25 cellular contexts compared by ENCODE assay signal in genomic region chr1:204841798-204842197, GRCh38. TPM values are rescaled to one million over a fixed set of nuclear protein-coding genes. Genes with fewer than 3 reads are reported as not detected.
A peak's percentile ranks its signal among the peaks of the same experiment; 100 is the strongest.
DNase-seq lines count a peak whose midpoint lies in the region; ATAC-seq and TF ChIP-seq lines count a peak whose summit lies in the region.
"Had no signal": no experiment of that assay in that cellular context is flagged by ENCODE, and none has a peak within 500 bp of the region (broad histone marks: within the 10 kb centered on the region; RNA-seq: fewer than 3 reads in every experiment).

No MANE protein-coding gene starts in this region.

- no peaks in the 10 kb centered on the region for H3K9me2 ChIP-seq in DOHH2 (replicated peaks; ENCODE audit: control insufficient read depth, low read length)

- H4K20me1 ChIP-seq in DOHH2 (ENCODE audit: control insufficient read depth, insufficient read depth, low read depth, low read length): no peaks in the 10 kb centered on the region

- H3K27me3 ChIP-seq in DOHH2 (ENCODE audit: control insufficient read depth, low read length): peaks cover 6% of the 10 kb centered on the region
- no peaks in the 10 kb centered on the region for H3K27me3 ChIP-seq in body of pancreas
- H3K27me3 ChIP-seq: cardiac muscle cell, esophagus muscularis mucosa, gastrocnemius medialis, ovary, right lobe of liver had no signal

- peak overlapping the region; percentile 49 for H3K4me2 ChIP-seq in DOHH2 (ENCODE audit: low read length)

- WGBS in body of pancreas, 2 donors: 72 to 73% methylated on average over 2 of the region's 2 CpGs

- H3K4me1 Mint-ChIP-seq in stimulated activated naive B cell treated with anti-CD40 and anti-IgM and Interleukin-4, amounts not matched to agents 10 μg/mL and 1 μg/mL and 100 μg/mL, for 72 hours: peaks cover 12 to 16% of the 10 kb centered on the region in 2 donors
- H3K4me1 Mint-ChIP-seq: T-cell had no signal

- peaks cover 0 to 5% of the 10 kb centered on the region in 2 donors for H3K9me3 Mint-ChIP-seq in stimulated activated naive B cell treated with anti-CD40 and anti-IgM and Interleukin-4, amounts not matched to agents 10 μg/mL and 1 μg/mL and 100 μg/mL, for 72 hours

- TF ChIP-seq POLR2A in body of pancreas (IDR thresholded peaks at IDR 0.05): no peak

- H3K27me3 Mint-ChIP-seq in stimulated activated naive B cell treated with anti-CD40 and anti-IgM and Interleukin-4, amounts not matched to agents 10 μg/mL and 1 μg/mL and 100 μg/mL, for 72 hours: peaks cover 27 to 43% of the 10 kb centered on the region in 2 donors

- no peak for TF ChIP-seq CTCF in DOHH2 (IDR thresholded peaks at IDR 0.05; ENCODE audit: low read depth, low read length, poor library complexity, severe bottlenecking)
- no peak for TF ChIP-seq CTCF in epithelial cell of esophagus (IDR thresholded peaks at IDR 0.05; ENCODE audit: insufficient read depth, low read depth, low read length, missing control alignments)
- no peak for TF ChIP-seq CTCF in body of pancreas (IDR thresholded peaks at IDR 0.05)

- H3K27ac Mint-ChIP-seq in stimulated activated naive B cell treated with anti-CD40 and anti-IgM and Interleukin-4, amounts not matched to agents 10 μg/mL and 1 μg/mL and 100 μg/mL, for 72 hours: no peak overlapping the region
- H3K27ac Mint-ChIP-seq: natural killer cell treated with Interleukin-12 subunit alpha and Interleukin-12 subunit beta and Interleukin-15 and Interleukin-18, amount 100 ng/mL, for 72 hours; T-cell had no signal

- DNase-seq in NCI-H510A (lab: John Stamatoyannopoulos, UW) (peak; percentile 45), epithelial cell of esophagus (ENCODE audit: low read depth) (peak; percentile 31), body of pancreas (no peak), left ventricle myocardium superior (no peak)
- DNase-seq in stimulated activated naive B cell treated with anti-CD40 and anti-IgM and Interleukin-4, amounts not matched to agents 10 μg/mL and 1 μg/mL and 100 μg/mL, for 72 hours: no peak
- DNase-seq: activated CD4-positive, alpha-beta T cell treated with anti-CD3 and anti-CD28 coated beads for 4 hours; activated effector memory CD4-positive, alpha-beta T cell treated with Interleukin-2 at 50 U/mL for 16 hours; EL; gastrocnemius medialis; H7; kidney glomerular epithelial cell; mesendoderm; NCI-H1694 treated with DMSO at 0.1 percent for 48 hours; NCI-H446 treated with DMSO at 0.1 percent for 48 hours; ovary; right lobe of liver; stimulated activated CD4-positive, alpha-beta T cell treated with anti-CD3 and anti-CD28 coated beads, Interleukin-15, amount 100 ng/mL, for 24 hours; T-cell had no signal

- H3K36me3 ChIP-seq in DOHH2 (ENCODE audit: control insufficient read depth, low read length) (no peaks in the 10 kb centered on the region), body of pancreas (replicated peaks in 1 of 2; ENCODE audit: insufficient read depth in 1 of 2, low read depth in 2 of 2) (no peaks in the 10 kb centered on the region)
- H3K36me3 ChIP-seq: cardiac muscle cell, gastrocnemius medialis, ovary, right lobe of liver, thoracic aorta had no signal

- no peak overlapping the region for H3K4me3 Mint-ChIP-seq in stimulated activated naive B cell treated with anti-CD40 and anti-IgM and Interleukin-4, amounts not matched to agents 10 μg/mL and 1 μg/mL and 100 μg/mL, for 72 hours
- H3K4me3 Mint-ChIP-seq: natural killer cell treated with Interleukin-12 subunit alpha and Interleukin-12 subunit beta and Interleukin-15 and Interleukin-18, amount 100 ng/mL, for 72 hours; T-cell had no signal

- H3K4me3 ChIP-seq in DOHH2 (ENCODE audit: low read length) (peak overlapping the region; percentile 32; the same call in 1 of the 2 replicates), epithelial cell of esophagus (ENCODE audit: low read length) (no peak overlapping the region), body of pancreas (no peak overlapping the region)
- H3K4me3 ChIP-seq: cardiac muscle cell, esophagus muscularis mucosa, gastrocnemius medialis, K562, ovary, right lobe of liver, thoracic aorta had no signal

- peak; percentile 58 to 64 for ATAC-seq in stimulated activated naive B cell treated with anti-CD40 and anti-IgM and Interleukin-4, amounts not matched to agents 10 μg/mL and 1 μg/mL and 100 μg/mL, for 72 hours (replicated peaks)
- ATAC-seq in HG02870 (IDR thresholded peaks at IDR 0.05; ENCODE audit: unreplicated experiment) (no peak), body of pancreas (no peak), left ventricle myocardium superior (no peak)
- ATAC-seq: gastrocnemius medialis; K562; natural killer cell treated with Interleukin-12 subunit alpha and Interleukin-12 subunit beta and Interleukin-15 and Interleukin-18, amount 100 ng/mL, for 72 hours; right lobe of liver; T-cell had no signal

- no peaks in the 10 kb centered on the region for H3F3A ChIP-seq in DOHH2 (ENCODE audit: control insufficient read depth, insufficient read depth)

- H3K27ac ChIP-seq in DOHH2 (ENCODE audit: low read depth, low read length): no peak overlapping the region
- no peak overlapping the region for H3K27ac ChIP-seq in body of pancreas
- H3K27ac ChIP-seq: cardiac muscle cell, gastrocnemius medialis, ovary, right lobe of liver, thoracic aorta had no signal

- H3K9me3 ChIP-seq in DOHH2 (ENCODE audit: control insufficient read depth, insufficient read depth, low read length): no peaks in the 10 kb centered on the region
- no peaks in the 10 kb centered on the region for H3K9me3 ChIP-seq in body of pancreas
- H3K9me3 ChIP-seq: esophagus muscularis mucosa, gastrocnemius medialis, ovary, right lobe of liver, thoracic aorta had no signal

- intact Hi-C loops in body of pancreas (cut with DNase I) (no loop called here), left ventricle myocardium superior (cut with micrococcal nuclease) (no loop called here)

- peaks cover 18% of the 10 kb centered on the region for H3K4me1 ChIP-seq in DOHH2 (ENCODE audit: control insufficient read depth, low read length)
- no peaks in the 10 kb centered on the region for H3K4me1 ChIP-seq in body of pancreas
- H3K4me1 ChIP-seq: gastrocnemius medialis, right lobe of liver had no signal

- no peaks in the 10 kb centered on the region for H3K79me2 ChIP-seq in DOHH2 (ENCODE audit: control insufficient read depth, low read length)

- H3K36me3 Mint-ChIP-seq in stimulated activated naive B cell treated with anti-CD40 and anti-IgM and Interleukin-4, amounts not matched to agents 10 μg/mL and 1 μg/mL and 100 μg/mL, for 72 hours: no peaks in the 10 kb centered on the region
- H3K36me3 Mint-ChIP-seq: natural killer cell treated with Interleukin-12 subunit alpha and Interleukin-12 subunit beta and Interleukin-15 and Interleukin-18, amount 100 ng/mL, for 72 hours; T-cell had no signal

RNA-seq across cellular contexts. Expression of gene NFASC, which starts 28.9 kb away (rescaled TPM):
- 1 to 10 TPM; 4.4 to 7.6 TPM for total RNA-seq in body of pancreas
- 11.6 TPM for total RNA-seq in left ventricle myocardium superior

Comparison
In these comparisons a context has a peak if more than half of its experiments do, and no peak if none do; other contexts are left out.
1. DNase-seq: peak in NCI-H510A (single experiment) and epithelial cell of esophagus (single experiment); none in stimulated activated naive B cell treated with anti-CD40 and anti-IgM and Interleukin-4, amounts not matched to agents 10 μg/mL and 1 μg/mL and 100 μg/mL, for 72 hours (single experiment), body of pancreas (0 of 4) and left ventricle myocardium superior (single experiment).
2. ATAC-seq: peak in stimulated activated naive B cell treated with anti-CD40 and anti-IgM and Interleukin-4, amounts not matched to agents 10 μg/mL and 1 μg/mL and 100 μg/mL, for 72 hours (2 of 2); none in HG02870 (single experiment), body of pancreas (single experiment) and left ventricle myocardium superior (single experiment).